ENCODE assay signal across 1 cellular context in genomic region chr3:188950832-188951489, GRCh38.
TF ChIP-seq lines count a peak whose summit lies in the region.

No MANE protein-coding gene starts in this region.

TF ChIP-seq in WTC11, 78 proteins besides CTCF, POLR2A, EP300 and RAD21 (continued from another document):
- TF ChIP-seq RORB (CRISPR knock-in tag; IDR thresholded peaks at IDR 0.05) (no peak), NFATC4 (CRISPR knock-in tag; IDR thresholded peaks at IDR 0.05) (no peak), NR2C2 (CRISPR knock-in tag; IDR thresholded peaks at IDR 0.05) (no peak), TCF7 (CRISPR knock-in tag; IDR thresholded peaks at IDR 0.05; ENCODE audit: low read depth) (no peak), MYBL2 (CRISPR knock-in tag; IDR thresholded peaks at IDR 0.05) (no peak), CREB1 (CRISPR knock-in tag; IDR thresholded peaks at IDR 0.05) (no peak), SMAD4 (CRISPR knock-in tag; IDR thresholded peaks at IDR 0.05) (no peak)
